In genomic region chr17:55783684-55784245, GRCh38 we compare ENCODE assay signal across 11 cellular contexts. TPM values are rescaled to one million over a fixed set of nuclear protein-coding genes. Genes with fewer than 3 reads are reported as not detected.
DNase-seq lines count a peak whose midpoint lies in the region; ATAC-seq and TF ChIP-seq lines count a peak whose summit lies in the region.
"Had no signal": no experiment of that assay in that cellular context is flagged by ENCODE, and none has a peak within 500 bp of the region (broad histone marks: within the 10 kb centered on the region; RNA-seq: fewer than 3 reads in every experiment).

No MANE protein-coding gene starts in this region.

- H3K36me3 Mint-ChIP-seq in CD14-positive monocyte: peaks cover 3 to 7% of the 10 kb centered on the region in 2 donors
- H3K36me3 Mint-ChIP-seq in stimulated activated memory B cell treated with anti-CD40 and anti-IgM and Interleukin-4, amounts not matched to agents 10 μg/mL and 1 μg/mL and 100 μg/mL, for 72 hours: no peaks in the 10 kb centered on the region

- no peaks in the 10 kb centered on the region for H3K27me3 Mint-ChIP-seq in CD14-positive monocyte (ENCODE audit: low read depth in 3 of 3)
- H3K27me3 Mint-ChIP-seq in stimulated activated memory B cell treated with anti-CD40 and anti-IgM and Interleukin-4, amounts not matched to agents 10 μg/mL and 1 μg/mL and 100 μg/mL, for 72 hours: no peaks in the 10 kb centered on the region

- H3K27ac Mint-ChIP-seq in CD14-positive monocyte: peak overlapping the region in 1 of 7 donors; percentile 1
- no peak overlapping the region for H3K27ac Mint-ChIP-seq in stimulated activated memory B cell treated with anti-CD40 and anti-IgM and Interleukin-4, amounts not matched to agents 10 μg/mL and 1 μg/mL and 100 μg/mL, for 72 hours

- intact Hi-C loops in CD14-positive monocyte (cut with micrococcal nuclease): no loop called here

- H3K4me1 Mint-ChIP-seq in CD14-positive monocyte: peaks cover 11% of the 10 kb centered on the region
- no peaks in the 10 kb centered on the region for H3K4me1 Mint-ChIP-seq in stimulated activated memory B cell treated with anti-CD40 and anti-IgM and Interleukin-4, amounts not matched to agents 10 μg/mL and 1 μg/mL and 100 μg/mL, for 72 hours

- no peak overlapping the region for H3K4me3 ChIP-seq in fibroblast of the aortic adventitia (ENCODE audit: low read depth, low read length)

- peak; percentile 54 for DNase-seq in CD14-positive monocyte (ENCODE audit: low spot score)
- peak; percentile 92 for DNase-seq in NCI-H69 (lab: John Stamatoyannopoulos, UW)
- DNase-seq in fibroblast of the aortic adventitia (ENCODE audit: low read depth): peak; percentile 18
- DNase-seq in omental fat pad (ENCODE audit: low spot score): no peak
- no peak for DNase-seq in NCI-H226
- DNase-seq: activated effector memory CD4-positive, alpha-beta T cell treated with anti-CD3 and anti-CD28 coated beads, Interleukin-2, amount 50 U/mL, for 16 hours; H7; NCI-H2227 treated with DMSO at 0.1 percent for 48 hours had no signal

- H3K4me3 Mint-ChIP-seq in CD14-positive monocyte: peak overlapping the region in 1 of 2 donors; percentile 13
- H3K4me3 Mint-ChIP-seq in stimulated activated memory B cell treated with anti-CD40 and anti-IgM and Interleukin-4, amounts not matched to agents 10 μg/mL and 1 μg/mL and 100 μg/mL, for 72 hours: no peak overlapping the region

- H3K9me3 Mint-ChIP-seq in CD14-positive monocyte: peaks cover 0 to 2% (median 0%) of the 10 kb centered on the region in 7 donors
- no peaks in the 10 kb centered on the region for H3K9me3 Mint-ChIP-seq in stimulated activated memory B cell treated with anti-CD40 and anti-IgM and Interleukin-4, amounts not matched to agents 10 μg/mL and 1 μg/mL and 100 μg/mL, for 72 hours

- ATAC-seq in omental fat pad (ENCODE audit: low FRiP score) (peak; percentile 41), HG03378 (IDR thresholded peaks at IDR 0.05; ENCODE audit: unreplicated experiment) (no peak), GM19035 (IDR thresholded peaks at IDR 0.05; ENCODE audit: unreplicated experiment) (no peak)
- no peak for ATAC-seq in stimulated activated memory B cell treated with anti-CD40 and anti-IgM and Interleukin-4, amounts not matched to agents 10 μg/mL and 1 μg/mL and 100 μg/mL, for 72 hours

- TF ChIP-seq CTCF in CD14-positive monocyte (IDR thresholded peaks at IDR 0.05): no peak
- no peak for TF ChIP-seq CTCF in fibroblast of the aortic adventitia (IDR thresholded peaks at IDR 0.05; ENCODE audit: insufficient read depth, low read length)
- no peak for TF ChIP-seq CTCF in omental fat pad (IDR thresholded peaks at IDR 0.05)

RNA-seq across cellular contexts. Expression of gene PCTP, which starts 32.9 kb away (rescaled TPM):
- 10 to 100 TPM; 35.4 to 54.2 TPM for polyA plus RNA-seq in CD14-positive monocyte
- total RNA-seq in fibroblast of the aortic adventitia (ENCODE audit: low replicate concordance) (5.2 and 9.7 TPM in 2 replicates), omental fat pad (10 to 100 TPM; 16.0 to 41.9 (median 25.0) TPM)

Comparison
In these comparisons a context has a peak if more than half of its experiments do, and no peak if none do; other contexts are left out.
1. DNase-seq: peak in CD14-positive monocyte (single experiment), NCI-H69 (single experiment) and fibroblast of the aortic adventitia (single experiment); none in omental fat pad (single experiment) and NCI-H226 (single experiment).